Comparison of ENCODE assay signal across 8 cellular contexts in the genomic region with DNA sequence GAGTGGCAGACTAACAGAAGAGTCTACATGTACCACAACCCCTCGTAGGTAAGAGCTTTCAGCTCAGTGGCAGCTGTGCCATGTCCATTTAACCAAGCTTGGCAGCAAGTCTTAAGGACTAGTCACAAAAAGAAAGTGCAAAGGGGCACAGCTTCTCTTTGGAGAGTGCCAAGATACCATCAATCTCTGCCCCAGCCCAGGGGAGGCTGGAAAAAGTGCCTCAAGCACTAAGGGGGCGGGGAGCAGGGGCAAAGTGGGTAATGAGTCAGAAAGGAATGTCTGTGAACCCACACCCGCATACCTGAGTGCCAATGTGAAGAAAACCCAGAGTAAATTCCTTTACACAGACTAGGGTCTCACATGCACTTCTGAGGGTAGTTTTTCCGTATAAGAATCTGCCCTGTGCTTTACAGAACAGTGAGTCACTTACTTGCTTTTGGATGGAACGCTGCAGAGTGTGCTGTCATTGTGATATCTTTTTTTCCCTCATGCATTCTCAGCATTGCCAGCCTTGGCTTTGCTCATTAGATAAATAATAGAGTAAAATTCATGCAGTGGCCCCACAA.
DNase-seq lines count a peak whose midpoint lies in the region; ATAC-seq and TF ChIP-seq lines count a peak whose summit lies in the region.

No MANE protein-coding gene starts in this region.

- H3K4me3 ChIP-seq in lung: no peak overlapping the region
- peak overlapping the region in 1 of 5 donors; percentile 9 for H3K4me3 ChIP-seq in subcutaneous abdominal adipose tissue (ENCODE audit: low read depth in 1 of 5, low read length in 5 of 5)

- peak; percentile 86 for DNase-seq in activated effector memory CD4-positive, alpha-beta T cell treated with anti-CD3 and anti-CD28 coated beads, Interleukin-2, amount 50 U/mL, for 16 hours
- DNase-seq in activated effector memory CD4-positive, alpha-beta T cell treated with Interleukin-2 at 50 U/mL for 16 hours: no peak
- peak; percentile 28 to 56 for DNase-seq in activated naive CD4-positive, alpha-beta T cell treated with anti-CD3 and anti-CD28 coated beads, Interleukin-2, amount 50 U/mL, for 72 hours (ENCODE audit: low spot score in 2 of 2)
- DNase-seq in lung (ENCODE audit: low spot score) (peak; percentile 47), NCI-H187 treated with DMSO at 0.1 percent for 48 hours (lab: John Stamatoyannopoulos, UW) (no peak)

- H3K9me3 ChIP-seq in lung (ENCODE audit: control insufficient read depth in 2 of 2, insufficient read depth in 1 of 2, low read length in 1 of 2): no peaks in the 10 kb centered on the region
- H3K9me3 ChIP-seq in subcutaneous abdominal adipose tissue (ENCODE audit: control insufficient read depth in 5 of 5, low read length in 5 of 5): peaks cover 0 to 8% (median 0%) of the 10 kb centered on the region in 5 donors

- no peaks in the 10 kb centered on the region for H3K36me3 Mint-ChIP-seq in activated naive CD4-positive, alpha-beta T cell treated with anti-CD3 and anti-CD28 coated beads, Interleukin-2, amount 50 U/mL, for 72 hours

- 41 to 79% methylated on average over 5 of the region's 5 CpGs for WGBS in lung, 2 donors

- H3K27ac Mint-ChIP-seq in activated naive CD4-positive, alpha-beta T cell treated with anti-CD3 and anti-CD28 coated beads, Interleukin-2, amount 50 U/mL, for 72 hours: peak overlapping the region; percentile 77 to 82

- peaks cover 3% of the 10 kb centered on the region for H3K27me3 ChIP-seq in lung (ENCODE audit: control insufficient read depth, insufficient read depth)
- peaks cover 0 to 7% (median 3%) of the 10 kb centered on the region in 5 donors for H3K27me3 ChIP-seq in subcutaneous abdominal adipose tissue (ENCODE audit: control insufficient read depth in 5 of 5, insufficient read depth in 4 of 5, low read length in 5 of 5)

- H3K27ac ChIP-seq in lung (ENCODE audit: low read depth in 1 of 2, low read length in 1 of 2): peak overlapping the region; percentile 41 to 79
- H3K27ac ChIP-seq in subcutaneous abdominal adipose tissue (ENCODE audit: low read depth, low read length): peak overlapping the region; percentile 82

- H3K36me3 ChIP-seq in lung (ENCODE audit: control insufficient read depth in 2 of 2, insufficient read depth in 2 of 2, low read length in 2 of 2) (no peaks in the 10 kb centered on the region), subcutaneous abdominal adipose tissue (ENCODE audit: control insufficient read depth in 5 of 5, insufficient read depth in 5 of 5, low read length in 5 of 5) (no peaks in the 10 kb centered on the region)

- H3K4me1 ChIP-seq in lung (ENCODE audit: control insufficient read depth in 2 of 2, insufficient read depth in 2 of 2, low read length in 2 of 2) (peaks cover 0 to 1% of the 10 kb centered on the region in 2 donors), subcutaneous abdominal adipose tissue (ENCODE audit: control insufficient read depth in 5 of 5, insufficient read depth in 5 of 5, low read length in 5 of 5) (peaks cover 3 to 12% (median 8%) of the 10 kb centered on the region in 5 donors)

- TF ChIP-seq CTCF in lung (IDR thresholded peaks at IDR 0.05; ENCODE audit: control extremely low read depth, extremely low read depth): no peak

- H3K9me3 Mint-ChIP-seq in activated naive CD4-positive, alpha-beta T cell treated with anti-CD3 and anti-CD28 coated beads, Interleukin-2, amount 50 U/mL, for 72 hours: peaks cover 0 to 4% of the 10 kb centered on the region in 2 donors

- peak; percentile 89 to 95 for ATAC-seq in activated naive CD4-positive, alpha-beta T cell treated with anti-CD3 and anti-CD28 coated beads, Interleukin-2, amount 50 U/mL, for 72 hours
- ATAC-seq in lung (ENCODE audit: insufficient read depth, low FRiP score): peak; percentile 62
- ATAC-seq in GM21576 (IDR thresholded peaks at IDR 0.05; ENCODE audit: unreplicated experiment): no peak
- no peak for ATAC-seq in GM21737 (IDR thresholded peaks at IDR 0.05; ENCODE audit: unreplicated experiment)

- no peak overlapping the region for H3K9ac ChIP-seq in subcutaneous abdominal adipose tissue (ENCODE audit: low read length in 5 of 5)

Comparison
In these comparisons a context has a peak if more than half of its experiments do, and no peak if none do; other contexts are left out.
1. DNase-seq: peak in activated effector memory CD4-positive, alpha-beta T cell treated with anti-CD3 and anti-CD28 coated beads, Interleukin-2, amount 50 U/mL, for 16 hours (single experiment), activated naive CD4-positive, alpha-beta T cell treated with anti-CD3 and anti-CD28 coated beads, Interleukin-2, amount 50 U/mL, for 72 hours (2 of 2) and lung (single experiment); none in activated effector memory CD4-positive, alpha-beta T cell treated with Interleukin-2 at 50 U/mL for 16 hours (single experiment) and NCI-H187 treated with DMSO at 0.1 percent for 48 hours (single experiment).
2. ATAC-seq: peak in activated naive CD4-positive, alpha-beta T cell treated with anti-CD3 and anti-CD28 coated beads, Interleukin-2, amount 50 U/mL, for 72 hours (2 of 2) and lung (single experiment); none in GM21576 (single experiment) and GM21737 (single experiment).